Comparison of ENCODE assay signal across 8 cellular contexts in genomic region chr7:2560175-2560695, GRCh38. TPM values are rescaled to one million over a fixed set of nuclear protein-coding genes. Genes with fewer than 3 reads are reported as not detected.
A peak's percentile ranks its signal among the peaks of the same experiment; 100 is the strongest.
DNase-seq lines count a peak whose midpoint lies in the region; ATAC-seq and TF ChIP-seq lines count a peak whose summit lies in the region.

No MANE protein-coding gene starts in this region.

- H3K27ac ChIP-seq in Panc1 (ENCODE audit: low read length) (peak overlapping the region; percentile 82), fibroblast of lung (ENCODE audit: insufficient read depth, low read length) (no peak overlapping the region)

- POLR2A ChIA-PET in Panc1 (lab: Charles Lee), result interaction anchor here (0.6 kb wide), 1 partner anchor 164 kb away, joined by 10 read pairs; no protein-coding TSS in a partner anchor

- H3K36me3 Mint-ChIP-seq in T-helper 2 cell treated with Interferon-gamma antibody and Interleukin-4, amounts not matched to agents 5 μg/mL and 100 μg/mL, for 36 hours (ENCODE audit: low read depth), result no peaks in the 10 kb centered on the region
- H3K36me3 Mint-ChIP-seq in stimulated activated effector memory CD8-positive, alpha-beta T cell treated with anti-CD3 and anti-CD28 coated beads, Interleukin-12 subunit alpha, Interleukin-12 subunit beta, amount 100 ng/mL, for 72 hours, result no peaks in the 10 kb centered on the region

- H3K27me3 ChIP-seq in Panc1 (ENCODE audit: control insufficient read depth, insufficient read depth, low read length), result no peaks in the 10 kb centered on the region
- no peaks in the 10 kb centered on the region for H3K27me3 ChIP-seq in fibroblast of lung (ENCODE audit: control insufficient read depth, insufficient read depth, low read length)

- H3K4me2 ChIP-seq in fibroblast of lung (ENCODE audit: extremely low read depth, insufficient read depth, low read length), result peak overlapping the region; percentile 80

- no TSS peak for BruUV-seq in Panc1 (replicated peaks; lab: Mats Ljungman, UMichigan)

- in situ Hi-C loops in Panc1 (cut with HindIII; ENCODE audit: low pct_unique_long_range_greater_than_20kb, low sequenced_read_pairs), result no loop called here

- H4K20me1 ChIP-seq in fibroblast of lung (ENCODE audit: control insufficient read depth, extremely low read depth, insufficient read depth, low read length), result no peaks in the 10 kb centered on the region

- DNase-seq in T-helper 2 cell treated with Interferon-gamma antibody and Interleukin-4, amounts not matched to agents 5 μg/mL and 100 μg/mL, for 36 hours (ENCODE audit: low spot score), result no peak
- no peak for DNase-seq in T-helper 2 cell
- no peak for DNase-seq in Panc1 (ENCODE audit: low read depth, low spot score)
- DNase-seq in fibroblast of lung (ENCODE audit: low read depth in 2 of 2), result no peak
- DNase-seq in stimulated activated effector memory CD8-positive, alpha-beta T cell treated with anti-CD3 and anti-CD28 coated beads, Interleukin-12 subunit alpha, Interleukin-12 subunit beta, amount 100 ng/mL, for 72 hours (ENCODE audit: low spot score in 2 of 2), result no peak
- no peak for DNase-seq in NCI-H2107 (lab: John Stamatoyannopoulos, UW)
- DNase-seq in NCI-H1048 (lab: John Stamatoyannopoulos, UW), result no peak
- no peak for DNase-seq in NCI-H510A treated with DMSO at 0.1 percent for 48 hours (lab: John Stamatoyannopoulos, UW)

- no peaks in the 10 kb centered on the region for H3K9me3 Mint-ChIP-seq in T-helper 2 cell treated with Interferon-gamma antibody and Interleukin-4, amounts not matched to agents 5 μg/mL and 100 μg/mL, for 36 hours
- H3K9me3 Mint-ChIP-seq in stimulated activated effector memory CD8-positive, alpha-beta T cell treated with anti-CD3 and anti-CD28 coated beads, Interleukin-12 subunit alpha, Interleukin-12 subunit beta, amount 100 ng/mL, for 72 hours, result no peaks in the 10 kb centered on the region

- H3K9me3 ChIP-seq in Panc1 (ENCODE audit: control insufficient read depth, insufficient read depth, low read depth, low read length) (no peaks in the 10 kb centered on the region), fibroblast of lung (ENCODE audit: control insufficient read depth, insufficient read depth, low read depth, low read length) (no peaks in the 10 kb centered on the region)

- intact Hi-C loops in Panc1 (cut with micrococcal nuclease; ENCODE audit: unreplicated experiment), result no loop called here

- TF ChIP-seq CTCF in Panc1 (IDR thresholded peaks at IDR 0.05) (no peak; the same call in 1 of the 2 replicates), fibroblast of lung (conservative IDR thresholded peaks at IDR 0.05 in 1 of 2, IDR thresholded peaks at IDR 0.05 in 1 of 2; ENCODE audit: low read depth in 1 of 2, low read length in 2 of 2) (peak in 1 of 2 donors; percentile 14)

- peaks cover 5% of the 10 kb centered on the region for H3K79me2 ChIP-seq in fibroblast of lung (ENCODE audit: control insufficient read depth, insufficient read depth, low read length)

- peaks cover 12% of the 10 kb centered on the region for H3K4me1 Mint-ChIP-seq in T-helper 2 cell treated with Interferon-gamma antibody and Interleukin-4, amounts not matched to agents 5 μg/mL and 100 μg/mL, for 36 hours (ENCODE audit: low read depth)
- H3K4me1 Mint-ChIP-seq in stimulated activated effector memory CD8-positive, alpha-beta T cell treated with anti-CD3 and anti-CD28 coated beads, Interleukin-12 subunit alpha, Interleukin-12 subunit beta, amount 100 ng/mL, for 72 hours, result peaks cover 10% of the 10 kb centered on the region

- peak overlapping the region; percentile 15 for H3K27ac Mint-ChIP-seq in T-helper 2 cell treated with Interferon-gamma antibody and Interleukin-4, amounts not matched to agents 5 μg/mL and 100 μg/mL, for 36 hours
- H3K27ac Mint-ChIP-seq in stimulated activated effector memory CD8-positive, alpha-beta T cell treated with anti-CD3 and anti-CD28 coated beads, Interleukin-12 subunit alpha, Interleukin-12 subunit beta, amount 100 ng/mL, for 72 hours, result no peak overlapping the region

- ATAC-seq in Panc1, result peak; percentile 4; the same call in 1 of the 2 replicates
- no peak for ATAC-seq in stimulated activated effector memory CD8-positive, alpha-beta T cell treated with anti-CD3 and anti-CD28 coated beads, Interleukin-12 subunit alpha, Interleukin-12 subunit beta, amount 100 ng/mL, for 72 hours

- H3K4me3 ChIP-seq in Panc1 (ENCODE audit: low read depth in 2 of 2, low read length in 2 of 2), result peak overlapping the region; percentile 74 to 95
- peak overlapping the region in 3 of 4 experiments; percentile 21 to 84 (median 80) for H3K4me3 ChIP-seq in fibroblast of lung (replicated peaks in 1 of 4; ENCODE audit: control extremely low read depth in 1 of 4, insufficient read depth in 1 of 4, low read depth in 3 of 4, low read length in 4 of 4)

- H3K4me1 ChIP-seq in Panc1 (ENCODE audit: control insufficient read depth, insufficient read depth, low read length) (peaks cover 8% of the 10 kb centered on the region), fibroblast of lung (ENCODE audit: control insufficient read depth, extremely low read depth, insufficient read depth, low read length) (peaks cover 7% of the 10 kb centered on the region)

- H3K4me3 Mint-ChIP-seq in T-helper 2 cell treated with Interferon-gamma antibody and Interleukin-4, amounts not matched to agents 5 μg/mL and 100 μg/mL, for 36 hours, result peak overlapping the region; percentile 76
- peak overlapping the region; percentile 60 for H3K4me3 Mint-ChIP-seq in stimulated activated effector memory CD8-positive, alpha-beta T cell treated with anti-CD3 and anti-CD28 coated beads, Interleukin-12 subunit alpha, Interleukin-12 subunit beta, amount 100 ng/mL, for 72 hours

- H3K36me3 ChIP-seq in Panc1 (ENCODE audit: control insufficient read depth, insufficient read depth, low read length), result no peaks in the 10 kb centered on the region
- H3K36me3 ChIP-seq in fibroblast of lung (ENCODE audit: control insufficient read depth, insufficient read depth, low read length), result no peaks in the 10 kb centered on the region

- H3K9ac ChIP-seq in fibroblast of lung (ENCODE audit: insufficient read depth, low read length), result no peak overlapping the region

- no peaks in the 10 kb centered on the region for H3K27me3 Mint-ChIP-seq in T-helper 2 cell treated with Interferon-gamma antibody and Interleukin-4, amounts not matched to agents 5 μg/mL and 100 μg/mL, for 36 hours (ENCODE audit: low read depth)

- H2AFZ ChIP-seq in fibroblast of lung (ENCODE audit: low read length), result peak overlapping the region; percentile 68

- CTCF ChIA-PET in Panc1 (lab: Charles Lee), result no interaction called here

RNA-seq across cellular contexts. Expression of gene IQCE, which starts 1.5 kb away (rescaled TPM):
- 44.8 TPM for total RNA-seq in Panc1 (2021; ENCODE audit: unreplicated experiment)
- 49.3 TPM for polyA plus RNA-seq in Panc1 (2012; ENCODE audit: insufficient read length)
- 7.7 and 8.3 TPM in 2 replicates for total RNA-seq in fibroblast of lung
- 5.1 and 5.3 TPM in 2 replicates for polyA plus RNA-seq in fibroblast of lung
- polyA plus RNA-seq in fibroblast of lung (2012), result 7.4 and 8.1 TPM in 2 replicates
- 8.1 and 8.6 TPM in 2 replicates for polyA minus RNA-seq in fibroblast of lung (ENCODE audit: low replicate concordance)

RNA-seq across cellular contexts. Expression of gene BRAT1, which starts 4.9 kb away (rescaled TPM):
- total RNA-seq in Panc1 (2021; ENCODE audit: unreplicated experiment), result 76.9 TPM
- polyA plus RNA-seq in Panc1 (2012; ENCODE audit: insufficient read length), result 84.4 TPM
- 20.1 and 20.3 TPM in 2 replicates for total RNA-seq in fibroblast of lung
- polyA plus RNA-seq in fibroblast of lung, result 4.0 and 5.8 TPM in 2 replicates
- 10.2 and 18.5 TPM in 2 replicates for polyA plus RNA-seq in fibroblast of lung (2012)
- 5.2 and 21.0 TPM in 2 replicates for polyA minus RNA-seq in fibroblast of lung (ENCODE audit: low replicate concordance)

RNA-seq across cellular contexts. Expression of gene LFNG, which starts 40.7 kb away (rescaled TPM):
- total RNA-seq in Panc1 (2021; ENCODE audit: unreplicated experiment) (38.1 TPM), fibroblast of lung (0.33 and 0.77 TPM in 2 replicates)
- 61.6 TPM for polyA plus RNA-seq in Panc1 (2012; ENCODE audit: insufficient read length)
- polyA plus RNA-seq in fibroblast of lung, result 1.2 and 3.5 TPM in 2 replicates
- 1.7 and 4.5 TPM in 2 replicates for polyA plus RNA-seq in fibroblast of lung (2012)
- polyA minus RNA-seq in fibroblast of lung (ENCODE audit: low replicate concordance), result 0.93 and 5.2 TPM in 2 replicates

Comparison
In these comparisons a context has a peak if more than half of its experiments do, and no peak if none do; other contexts are left out.
1. RNA of gene LFNG, which starts 40.7 kb away (total RNA-seq): 38.1 TPM in Panc1 (single experiment); 0.33 to 0.77 TPM in fibroblast of lung; every median in the first group is over 10 times any median in the second.